ENCODE assay signal across 9 cellular contexts in genomic region chr10:104694074-104694473, GRCh38. TPM values are rescaled to one million over a fixed set of nuclear protein-coding genes. Genes with fewer than 3 reads are reported as not detected.
"Had no signal": no experiment of that assay in that cellular context is flagged by ENCODE, and none has a peak within 500 bp of the region (broad histone marks: within the 10 kb centered on the region; RNA-seq: fewer than 3 reads in every experiment).

No MANE protein-coding gene starts in this region.

- H3K27ac Mint-ChIP-seq: GM23338, H9, HFFc6 had no signal

- H3K4me3 ChIP-seq: GM23248, GM23338, HAP-1 had no signal

- H3K4me3 Mint-ChIP-seq: GM23338, H9, HFFc6 had no signal

- H3K4me1 ChIP-seq: HAP-1 had no signal

- H3K9me3 Mint-ChIP-seq: GM23338, H9 had no signal

- H3K9me3 ChIP-seq: HAP-1 had no signal

- H3K27ac ChIP-seq: GM23248 had no signal

- DNase-seq: GM23248, GOT3, H7, H9, HCEC 1CT, HFFc6 had no signal

- H3K36me3 ChIP-seq: HAP-1 had no signal

- H3K9ac ChIP-seq: GM23248 had no signal

RNA-seq across cellular contexts. Expression of gene SORCS3, which starts 53.0 kb away (rescaled TPM):
- total RNA-seq: GM23248, H4, HFFc6 had no signal
- polyA plus RNA-seq: GM23248 had no signal
